8 cellular contexts compared by ENCODE assay signal in the genomic region with DNA sequence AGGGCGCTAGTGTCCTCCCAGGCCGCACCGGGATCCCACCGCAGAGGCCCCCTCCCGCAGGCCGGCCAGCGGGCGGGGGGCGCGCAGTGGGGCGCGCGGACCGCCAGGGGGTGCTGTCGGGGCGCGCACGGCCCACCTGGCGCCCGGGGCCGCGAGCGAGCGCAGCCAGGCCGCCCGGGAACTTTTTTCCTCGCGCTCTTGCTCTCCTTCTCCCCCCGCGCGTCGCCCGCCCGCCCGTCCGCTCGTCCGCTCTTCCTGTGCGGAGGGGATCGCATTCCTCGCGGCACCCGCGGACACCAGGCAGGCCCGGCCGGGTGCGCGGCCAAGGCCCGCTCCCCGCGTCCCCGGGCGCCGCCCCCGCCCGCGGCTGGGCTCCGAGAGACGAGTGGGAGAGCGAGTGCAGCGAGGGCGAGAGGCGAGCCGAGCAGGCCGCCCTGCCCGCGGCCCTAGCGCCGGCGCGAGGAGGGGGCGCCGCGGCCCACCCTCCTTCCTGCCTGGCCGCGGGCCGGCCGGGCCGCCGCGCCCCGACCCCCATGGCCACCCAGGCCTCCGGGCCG. TPM values are rescaled to one million over a fixed set of nuclear protein-coding genes. Genes with fewer than 3 reads are reported as not detected.
A peak's percentile ranks its signal among the peaks of the same experiment; 100 is the strongest.
DNase-seq lines count a peak whose midpoint lies in the region; ATAC-seq lines count a peak whose summit lies in the region.

A gene with protein sequence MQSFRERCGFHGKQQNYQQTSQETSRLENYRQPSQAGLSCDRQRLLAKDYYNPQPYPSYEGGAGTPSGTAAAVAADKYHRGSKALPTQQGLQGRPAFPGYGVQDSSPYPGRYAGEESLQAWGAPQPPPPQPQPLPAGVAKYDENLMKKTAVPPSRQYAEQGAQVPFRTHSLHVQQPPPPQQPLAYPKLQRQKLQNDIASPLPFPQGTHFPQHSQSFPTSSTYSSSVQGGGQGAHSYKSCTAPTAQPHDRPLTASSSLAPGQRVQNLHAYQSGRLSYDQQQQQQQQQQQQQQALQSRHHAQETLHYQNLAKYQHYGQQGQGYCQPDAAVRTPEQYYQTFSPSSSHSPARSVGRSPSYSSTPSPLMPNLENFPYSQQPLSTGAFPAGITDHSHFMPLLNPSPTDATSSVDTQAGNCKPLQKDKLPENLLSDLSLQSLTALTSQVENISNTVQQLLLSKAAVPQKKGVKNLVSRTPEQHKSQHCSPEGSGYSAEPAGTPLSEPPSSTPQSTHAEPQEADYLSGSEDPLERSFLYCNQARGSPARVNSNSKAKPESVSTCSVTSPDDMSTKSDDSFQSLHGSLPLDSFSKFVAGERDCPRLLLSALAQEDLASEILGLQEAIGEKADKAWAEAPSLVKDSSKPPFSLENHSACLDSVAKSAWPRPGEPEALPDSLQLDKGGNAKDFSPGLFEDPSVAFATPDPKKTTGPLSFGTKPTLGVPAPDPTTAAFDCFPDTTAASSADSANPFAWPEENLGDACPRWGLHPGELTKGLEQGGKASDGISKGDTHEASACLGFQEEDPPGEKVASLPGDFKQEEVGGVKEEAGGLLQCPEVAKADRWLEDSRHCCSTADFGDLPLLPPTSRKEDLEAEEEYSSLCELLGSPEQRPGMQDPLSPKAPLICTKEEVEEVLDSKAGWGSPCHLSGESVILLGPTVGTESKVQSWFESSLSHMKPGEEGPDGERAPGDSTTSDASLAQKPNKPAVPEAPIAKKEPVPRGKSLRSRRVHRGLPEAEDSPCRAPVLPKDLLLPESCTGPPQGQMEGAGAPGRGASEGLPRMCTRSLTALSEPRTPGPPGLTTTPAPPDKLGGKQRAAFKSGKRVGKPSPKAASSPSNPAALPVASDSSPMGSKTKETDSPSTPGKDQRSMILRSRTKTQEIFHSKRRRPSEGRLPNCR (N-terminal part only) (plus strand): TSS at position 272 of the 557 bp plus-strand sequence. CDS start 111,491 bp downstream, outside the sequence.

- H2BK15ac ChIP-seq in mesenchymal stem cell (ENCODE audit: low read depth, poor library complexity, severe bottlenecking) = peak within 1 kb of the TSS; percentile 93

- H3K27ac ChIP-seq in mesenchymal stem cell (ENCODE audit: low read length, poor library complexity, severe bottlenecking) = no peak within 1 kb of the TSS

- peak within 1 kb of the TSS; percentile 98 for H4K91ac ChIP-seq in mesenchymal stem cell (ENCODE audit: low read length)

- peak within 1 kb of the TSS in 1 of 2 experiments; percentile 74 for H2BK12ac ChIP-seq in mesenchymal stem cell (ENCODE audit: low read length in 2 of 2)

- ATAC-seq in GM19035 (IDR thresholded peaks at IDR 0.05; ENCODE audit: unreplicated experiment) (peak; percentile 54), HG03521 (IDR thresholded peaks at IDR 0.05; ENCODE audit: unreplicated experiment) (peak; percentile 45)

- no peaks in the 10 kb centered on the region for H3K79me1 ChIP-seq in mesenchymal stem cell (replicated peaks; ENCODE audit: low read length, poor library complexity, severe bottlenecking)

- H3K14ac ChIP-seq in mesenchymal stem cell (ENCODE audit: low read length in 2 of 2) = peak within 1 kb of the TSS; percentile 78 to 94

- peaks cover 10% of the 10 kb centered on the region for H3K4me1 ChIP-seq in endocrine pancreas (ENCODE audit: control insufficient read depth, insufficient read depth, low read length)
- peaks cover 28% of the 10 kb centered on the region for H3K4me1 ChIP-seq in mesenchymal stem cell (ENCODE audit: control insufficient read depth, insufficient read depth, low read depth, low read length)

- peak within 1 kb of the TSS in 1 of 2 experiments; percentile 70 for H3K23ac ChIP-seq in mesenchymal stem cell (ENCODE audit: low read length in 2 of 2)

- WGBS in mesenchymal stem cell = 1% methylated on average over 40 of the region's 84 CpGs

- no peak within 1 kb of the TSS for H2AK5ac ChIP-seq in mesenchymal stem cell (ENCODE audit: low read length, severe bottlenecking)

- H3K9me3 ChIP-seq in endocrine pancreas (ENCODE audit: control insufficient read depth, low read length) = no peaks in the 10 kb centered on the region
- H3K9me3 ChIP-seq in mesenchymal stem cell (ENCODE audit: control insufficient read depth, low read length) = no peaks in the 10 kb centered on the region

- peak within 1 kb of the TSS; percentile 40 for H2BK5ac ChIP-seq in mesenchymal stem cell (ENCODE audit: low read depth, low read length, poor library complexity, severe bottlenecking)

- peak within 1 kb of the TSS; percentile 76 for H3K4me2 ChIP-seq in mesenchymal stem cell (ENCODE audit: low read length, poor library complexity, severe bottlenecking)

- DNase-seq in AG20443 (ENCODE audit: low spot score) (peak; percentile 93), NOMO-1 treated with DMSO at 0.1 percent for 48 hours (lab: John Stamatoyannopoulos, UW; ENCODE audit: unreplicated experiment) (peak; percentile 62), mesenchymal stem cell (peak; percentile 85)
- DNase-seq in activated CD8-positive, alpha-beta memory T cell treated with anti-CD3 and anti-CD28 coated beads for 48 hours (ENCODE audit: low read depth in 2 of 3, low spot score in 2 of 3) = peak in 2 of 3 experiments; percentile 48 to 54
- peak; percentile 62 for DNase-seq in stimulated activated CD8-positive, alpha-beta memory T cell treated with anti-CD3 and anti-CD28 coated beads, Interleukin-12 subunit alpha, Interleukin-12 subunit beta, amount 100 ng/mL, for 4 hours (ENCODE audit: low read depth)

- H3K9ac ChIP-seq in endocrine pancreas (ENCODE audit: control insufficient read depth, insufficient read depth, low read length) = peak within 1 kb of the TSS; percentile 90
- H3K9ac ChIP-seq in mesenchymal stem cell (ENCODE audit: low read length) = peak within 1 kb of the TSS; percentile 93

- H2BK120ac ChIP-seq in mesenchymal stem cell (ENCODE audit: low read depth, low read length) = peak within 1 kb of the TSS; percentile 92

- no peak within 1 kb of the TSS for H3K4me3 ChIP-seq in endocrine pancreas (ENCODE audit: control insufficient read depth, insufficient read depth, low read length)
- peak within 1 kb of the TSS; percentile 78 to 80 for H3K4me3 ChIP-seq in mesenchymal stem cell (ENCODE audit: insufficient read depth in 1 of 2, low read depth in 1 of 2, low read length in 2 of 2)

- H4K8ac ChIP-seq in mesenchymal stem cell (ENCODE audit: low read length) = peak within 1 kb of the TSS; percentile 87

- no peak within 1 kb of the TSS for H2AFZ ChIP-seq in mesenchymal stem cell (ENCODE audit: low read depth, low read length)

- H3K27me3 ChIP-seq in endocrine pancreas (ENCODE audit: control insufficient read depth, insufficient read depth, low read length) (no peaks in the 10 kb centered on the region), mesenchymal stem cell (ENCODE audit: control insufficient read depth in 1 of 2, insufficient read depth in 1 of 2, low read length in 2 of 2) (peaks cover 4 to 5% of the 10 kb centered on the region in 2 experiments)

- peak within 1 kb of the TSS; percentile 53 to 97 for H3K4ac ChIP-seq in mesenchymal stem cell (ENCODE audit: low read depth in 1 of 2, low read length in 2 of 2)

- H3K36me3 ChIP-seq in endocrine pancreas (ENCODE audit: control insufficient read depth, insufficient read depth, low read length) (no peaks in the 10 kb centered on the region), mesenchymal stem cell (ENCODE audit: control insufficient read depth in 1 of 2, insufficient read depth in 2 of 2, low read depth in 1 of 2, low read length in 2 of 2) (no peaks in the 10 kb centered on the region)

- H3K18ac ChIP-seq in mesenchymal stem cell (ENCODE audit: low read depth in 1 of 2, low read length in 2 of 2) = peak within 1 kb of the TSS; percentile 94 to 98

RNA-seq across cellular contexts. Expression of the gene that starts here (rescaled TPM):
- 24.1 TPM for polyA plus RNA-seq in mesenchymal stem cell (2013, experiment 1 of 2)
- 22.8 TPM for polyA plus RNA-seq in mesenchymal stem cell (2013, experiment 2 of 2)
